ENCODE assay signal across 14 cellular contexts in the genomic region with DNA sequence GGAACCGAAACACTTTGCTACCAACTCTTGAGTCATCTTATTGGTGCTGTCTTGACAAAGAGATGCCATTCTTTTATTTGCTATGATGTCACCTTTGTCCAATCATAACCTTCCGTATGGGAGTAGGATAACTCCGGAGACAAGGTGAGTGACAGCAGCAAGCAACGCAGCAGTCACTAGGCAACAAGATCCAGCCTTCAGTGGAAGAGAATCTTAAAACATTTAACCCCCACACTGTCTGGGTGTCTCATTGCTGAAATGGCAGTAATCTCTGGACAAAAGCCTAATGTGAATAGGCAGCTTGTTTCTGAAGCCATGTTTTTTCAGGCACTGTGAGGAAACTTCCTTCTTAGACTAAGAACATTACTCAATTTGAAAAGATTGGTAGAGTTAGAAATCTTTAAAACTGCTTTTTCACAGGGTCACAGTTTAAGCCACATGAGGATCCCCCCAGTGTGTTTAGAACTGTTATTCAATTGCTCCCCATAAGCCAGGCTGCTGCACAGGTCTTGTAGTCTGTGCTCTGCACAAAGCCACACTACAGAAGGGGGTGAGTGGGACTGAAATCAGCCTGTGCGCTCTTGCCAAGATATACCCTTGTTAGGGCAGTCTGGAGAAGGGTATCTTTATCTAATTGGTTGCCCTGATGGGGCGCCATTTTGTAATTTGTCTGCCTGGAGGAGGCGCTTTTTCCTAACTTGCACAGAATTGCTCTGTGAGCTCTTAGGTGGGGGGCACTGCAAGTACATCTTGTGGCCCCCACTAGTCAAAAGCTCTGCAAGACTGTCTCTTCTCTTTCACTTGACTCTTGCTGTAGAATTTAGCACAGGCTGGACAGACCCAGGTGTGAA. TPM values are rescaled to one million over a fixed set of nuclear protein-coding genes. Genes with fewer than 3 reads are reported as not detected.
DNase-seq lines count a peak whose midpoint lies in the region; ATAC-seq and TF ChIP-seq lines count a peak whose summit lies in the region.
"Had no signal": no experiment of that assay in that cellular context is flagged by ENCODE, and none has a peak within 500 bp of the region (broad histone marks: within the 10 kb centered on the region; RNA-seq: fewer than 3 reads in every experiment).

No MANE protein-coding gene starts in this region.

- H3K36me3 Mint-ChIP-seq in glutamatergic neuron (ENCODE audit: unreplicated experiment), result no peaks in the 10 kb centered on the region

- DNase-seq in right cardiac atrium (no peak), cardiac septum (ENCODE audit: low spot score) (no peak), NCI-H748 treated with DMSO at 0.1 percent for 48 hours (lab: John Stamatoyannopoulos, UW) (peak; percentile 76), glutamatergic neuron (no peak)
- no peak for DNase-seq in stimulated activated naive CD4-positive, alpha-beta T cell treated with Interleukin-2 at 50 U/mL for 16 hours (lab: John Stamatoyannopoulos, UW)
- DNase-seq: activated CD4-positive, alpha-beta T cell treated with anti-CD3 and anti-CD28 coated beads for 1 hour; activated gamma-delta T cell; H9; mucosa of descending colon had no signal

- 62% methylated on average over 7 of the region's 7 CpGs for WGBS in right cardiac atrium

- intact Hi-C loops in right cardiac atrium (cut with DNase I), result no loop called here
- intact Hi-C loops in cardiac septum (cut with DNase I), result no loop called here

- no peaks in the 10 kb centered on the region for H3K27me3 ChIP-seq in right cardiac atrium (ENCODE audit: control insufficient read depth, insufficient read depth)

- no peak for TF ChIP-seq CTCF in glutamatergic neuron (IDR thresholded peaks at IDR 0.05; ENCODE audit: partially characterized antibody, unreplicated experiment)

- no peaks in the 10 kb centered on the region for H3K27me3 Mint-ChIP-seq in glutamatergic neuron (ENCODE audit: unreplicated experiment)

- peak overlapping the region; percentile 79 for H3K4me3 Mint-ChIP-seq in glutamatergic neuron (ENCODE audit: unreplicated experiment)
- H3K4me3 Mint-ChIP-seq: H9 had no signal

- H3K4me3 ChIP-seq in right cardiac atrium (ENCODE audit: low read length), result peak overlapping the region; percentile 13
- H3K4me3 ChIP-seq: mucosa of descending colon, skin epidermis had no signal

- H3K27ac ChIP-seq in right cardiac atrium (ENCODE audit: low read length) (no peak overlapping the region), temporal lobe (ENCODE audit: low read depth, low read length) (peak overlapping the region; percentile 70)
- H3K27ac ChIP-seq: skin epidermis had no signal

- H3K9me3 ChIP-seq in right cardiac atrium (ENCODE audit: control insufficient read depth, low read length), result no peaks in the 10 kb centered on the region
- H3K9me3 ChIP-seq: mucosa of descending colon had no signal

- peaks cover 33% of the 10 kb centered on the region for H3K4me1 Mint-ChIP-seq in glutamatergic neuron (ENCODE audit: low read depth, unreplicated experiment)

- H3K4me1 ChIP-seq in right cardiac atrium (ENCODE audit: control insufficient read depth, insufficient read depth, low read length), result peaks cover 6% of the 10 kb centered on the region

- ATAC-seq in right cardiac atrium (peak; percentile 37 to 72), HG03139 (IDR thresholded peaks at IDR 0.05; ENCODE audit: unreplicated experiment) (no peak), GM21528 (IDR thresholded peaks at IDR 0.05; ENCODE audit: low FRiP score, unreplicated experiment) (no peak)
- ATAC-seq: mucosa of descending colon, Right ventricle myocardium inferior had no signal

- H3K9me3 Mint-ChIP-seq in glutamatergic neuron (ENCODE audit: unreplicated experiment), result peaks cover 2% of the 10 kb centered on the region

- peak overlapping the region; percentile 99 for H3K27ac Mint-ChIP-seq in glutamatergic neuron (ENCODE audit: unreplicated experiment)
- H3K27ac Mint-ChIP-seq: H9 had no signal

RNA-seq across cellular contexts. Expression of gene PPP1R21, which starts 42.1 kb away (rescaled TPM):
- total RNA-seq in right cardiac atrium (10 to 100 TPM; 12.3 to 17.0 (median 16.0) TPM), cardiac septum (13.0 TPM), glutamatergic neuron (ENCODE audit: unreplicated experiment) (55.3 TPM), temporal lobe (48.7 TPM)
- polyA plus RNA-seq in right cardiac atrium, result 19.6 TPM

Comparison
In these comparisons a context has a peak if more than half of its experiments do, and no peak if none do; other contexts are left out.
1. ATAC-seq: peak in right cardiac atrium (2 of 2); none in HG03139 (single experiment) and GM21528 (single experiment).